1 cellular context compared by ENCODE assay signal in the genomic region with DNA sequence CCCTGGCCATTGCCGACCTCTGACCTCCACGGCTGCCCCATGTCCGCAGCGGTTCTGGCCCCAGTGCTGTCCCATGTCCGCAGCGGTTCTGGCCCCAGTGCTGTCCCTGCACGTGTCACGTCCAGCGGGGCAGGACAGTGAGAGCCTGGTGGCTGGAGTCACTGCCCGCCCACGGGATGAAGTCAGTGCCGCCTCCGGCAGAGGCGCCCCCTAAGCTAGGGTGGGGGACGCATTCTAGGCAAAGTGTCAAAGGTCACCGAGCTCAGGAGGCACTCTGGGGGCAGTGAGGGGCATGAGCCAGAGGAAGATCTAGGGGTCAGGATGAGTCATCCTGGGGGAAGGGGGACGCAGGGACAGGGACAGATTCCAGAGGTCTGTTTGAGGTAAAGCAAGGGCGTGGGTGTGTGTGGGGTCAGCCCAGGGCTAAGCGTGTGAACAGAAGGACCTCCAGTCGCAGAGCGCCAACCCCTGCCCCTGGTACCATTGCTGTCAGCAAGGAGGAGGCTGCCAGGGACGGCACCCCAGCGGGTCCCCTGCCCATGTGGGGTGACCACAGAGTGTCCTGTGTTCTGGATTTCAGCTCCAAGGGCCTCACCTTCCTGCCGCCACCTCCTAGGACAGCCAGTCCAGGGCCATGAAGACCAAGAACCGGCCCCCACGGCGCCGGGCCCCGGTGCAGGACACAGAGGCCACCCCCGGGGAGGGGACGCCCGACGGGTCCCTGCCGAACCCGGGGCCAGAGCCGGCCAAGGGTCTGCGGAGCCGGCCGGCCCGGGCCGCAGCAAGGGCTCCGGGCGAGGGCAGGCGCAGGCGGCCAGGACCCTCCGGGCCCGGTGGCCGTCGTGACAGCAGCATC.
TF ChIP-seq lines count a peak whose summit lies in the region.

No MANE protein-coding gene starts in this region.

TF ChIP-seq in IMR-90, 13 proteins besides CTCF, POLR2A, EP300 and RAD21:
- TF ChIP-seq NFE2L2 (IDR thresholded peaks at IDR 0.05; ENCODE audit: low read depth, low read length), result no peak
- no peak for TF ChIP-seq FOS (IDR thresholded peaks at IDR 0.05; ENCODE audit: low read depth, low read length)
- TF ChIP-seq MXI1 (IDR thresholded peaks at IDR 0.05; ENCODE audit: borderline replicate concordance, low read depth, low read length), result no peak
- TF ChIP-seq CEBPB (IDR thresholded peaks at IDR 0.05; ENCODE audit: low read depth, low read length), result no peak
- TF ChIP-seq RFX5 (IDR thresholded peaks at IDR 0.05; ENCODE audit: low read depth, low read length), result no peak
- TF ChIP-seq MAFK (IDR thresholded peaks at IDR 0.05; ENCODE audit: low read depth, low read length), result no peak
- no peak for TF ChIP-seq BHLHE40 (IDR thresholded peaks at IDR 0.05; ENCODE audit: low read depth, low read length)
- no peak for TF ChIP-seq RCOR1 (IDR thresholded peaks at IDR 0.05; ENCODE audit: insufficient replicate concordance, low read length)
- TF ChIP-seq, protein P1, sequence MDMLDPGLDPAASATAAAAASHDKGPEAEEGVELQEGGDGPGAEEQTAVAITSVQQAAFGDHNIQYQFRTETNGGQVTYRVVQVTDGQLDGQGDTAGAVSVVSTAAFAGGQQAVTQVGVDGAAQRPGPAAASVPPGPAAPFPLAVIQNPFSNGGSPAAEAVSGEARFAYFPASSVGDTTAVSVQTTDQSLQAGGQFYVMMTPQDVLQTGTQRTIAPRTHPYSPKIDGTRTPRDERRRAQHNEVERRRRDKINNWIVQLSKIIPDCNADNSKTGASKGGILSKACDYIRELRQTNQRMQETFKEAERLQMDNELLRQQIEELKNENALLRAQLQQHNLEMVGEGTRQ (IDR thresholded peaks at IDR 0.05; ENCODE audit: low read depth, low read length), result no peak
- no peak for TF ChIP-seq MAZ (IDR thresholded peaks at IDR 0.05; ENCODE audit: borderline replicate concordance, low read depth, low read length)
- no peak for TF ChIP-seq SMC3 (IDR thresholded peaks at IDR 0.05; ENCODE audit: low read depth, low read length)
- TF ChIP-seq CHD1 (IDR thresholded peaks at IDR 0.05; ENCODE audit: low read depth, low read length), result no peak
- TF ChIP-seq, protein P2, sequence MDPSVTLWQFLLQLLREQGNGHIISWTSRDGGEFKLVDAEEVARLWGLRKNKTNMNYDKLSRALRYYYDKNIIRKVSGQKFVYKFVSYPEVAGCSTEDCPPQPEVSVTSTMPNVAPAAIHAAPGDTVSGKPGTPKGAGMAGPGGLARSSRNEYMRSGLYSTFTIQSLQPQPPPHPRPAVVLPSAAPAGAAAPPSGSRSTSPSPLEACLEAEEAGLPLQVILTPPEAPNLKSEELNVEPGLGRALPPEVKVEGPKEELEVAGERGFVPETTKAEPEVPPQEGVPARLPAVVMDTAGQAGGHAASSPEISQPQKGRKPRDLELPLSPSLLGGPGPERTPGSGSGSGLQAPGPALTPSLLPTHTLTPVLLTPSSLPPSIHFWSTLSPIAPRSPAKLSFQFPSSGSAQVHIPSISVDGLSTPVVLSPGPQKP (IDR thresholded peaks at IDR 0.05; ENCODE audit: borderline replicate concordance, low read depth, low read length), result no peak
